ENCODE assay signal across 14 cellular contexts in genomic region chr11:108016647-108017046, GRCh38. TPM values are rescaled to one million over a fixed set of nuclear protein-coding genes. Genes with fewer than 3 reads are reported as not detected.
DNase-seq lines count a peak whose midpoint lies in the region; ATAC-seq, FAIRE-seq and TF ChIP-seq lines count a peak whose summit lies in the region.
"Had no signal": no experiment of that assay in that cellular context is flagged by ENCODE, and none has a peak within 500 bp of the region (broad histone marks: within the 10 kb centered on the region; RNA-seq: fewer than 3 reads in every experiment).

No MANE protein-coding gene starts in this region.

- H3K36me3 ChIP-seq in Loucy (ENCODE audit: insufficient read depth, low read length) (no peaks in the 10 kb centered on the region), HepG2 (replicated peaks in 1 of 2; ENCODE audit: control insufficient read depth in 1 of 2, insufficient read depth in 2 of 2, low read length in 2 of 2) (peaks cover 4 to 12% of the 10 kb centered on the region in 2 experiments; a peak in 3 of 5 replicates)

- H3K4me1 Mint-ChIP-seq in nephron progenitor cell (peaks cover 24% of the 10 kb centered on the region), natural killer cell (peaks cover 50 to 60% of the 10 kb centered on the region in 2 donors)

- H4K20me1 ChIP-seq in Loucy (ENCODE audit: insufficient read depth, low read length, poor library complexity, severe bottlenecking): peaks cover 91% of the 10 kb centered on the region
- H4K20me1 ChIP-seq in HepG2 (ENCODE audit: insufficient read depth, low read length): peaks cover 26% of the 10 kb centered on the region

- H3K36me3 Mint-ChIP-seq in nephron progenitor cell (ENCODE audit: low read depth): peaks cover 20% of the 10 kb centered on the region
- H3K36me3 Mint-ChIP-seq in natural killer cell: no peaks in the 10 kb centered on the region

- DNase-seq in HepG2 (ENCODE audit: low spot score): no peak
- DNase-seq in nephron progenitor cell: no peak
- DNase-seq in natural killer cell: no peak
- DNase-seq: Caco-2; CD8-positive, alpha-beta memory T cell; GF-D8; GM23248 had no signal

- H3K4me1 ChIP-seq in Loucy (ENCODE audit: insufficient read depth, low read length, poor library complexity, severe bottlenecking): peaks cover 50% of the 10 kb centered on the region
- H3K4me1 ChIP-seq in HepG2 (ENCODE audit: insufficient read depth, low read length): peaks cover 70% of the 10 kb centered on the region

- H3K4me3 ChIP-seq in Loucy (ENCODE audit: low read length, poor library complexity, severe bottlenecking) (peak overlapping the region; percentile 47), HepG2 (replicated peaks in 1 of 3; ENCODE audit: insufficient read depth in 1 of 3, low read depth in 2 of 3, low read length in 3 of 3) (no peak overlapping the region)
- H3K4me3 ChIP-seq: GM23248 had no signal

- ATAC-seq in HepG2 (peak; percentile 35; the same call in 2 of the 3 replicates), HG03354 (IDR thresholded peaks at IDR 0.05; ENCODE audit: poor library complexity, severe bottlenecking, unreplicated experiment) (no peak), HG03565 (IDR thresholded peaks at IDR 0.05; ENCODE audit: unreplicated experiment) (no peak), natural killer cell (no peak)
- ATAC-seq: HCT116 had no signal

- no peaks in the 10 kb centered on the region for H3K27me3 Mint-ChIP-seq in nephron progenitor cell (ENCODE audit: low read depth, poor library complexity)
- no peaks in the 10 kb centered on the region for H3K27me3 Mint-ChIP-seq in natural killer cell (ENCODE audit: low read depth in 2 of 2)
- H3K27me3 Mint-ChIP-seq: CD8-positive, alpha-beta memory T cell had no signal

- H3K79me2 ChIP-seq in Loucy (ENCODE audit: insufficient read depth, low read length): peaks cover 98% of the 10 kb centered on the region
- peaks cover 97% of the 10 kb centered on the region for H3K79me2 ChIP-seq in HepG2 (ENCODE audit: insufficient read depth, low read length)

- CTCF ChIA-PET in HepG2 (lab: Yijun Ruan, JAX; ENCODE audit: low intra/inter-chr PET ratio, low total read pairs): no interaction called here

- intact Hi-C loops in HepG2 (cut with micrococcal nuclease; ENCODE audit: unreplicated experiment): no loop called here
- intact Hi-C loops in natural killer cell (cut with micrococcal nuclease): no loop called here

- H3K27ac ChIP-seq in C4-2B: peak overlapping the region; percentile 18; the same call in 1 of the 2 replicates
- H3K27ac ChIP-seq in HepG2 (ENCODE audit: extremely low read length, insufficient read depth, low read length): no peak overlapping the region
- H3K27ac ChIP-seq: GM23248 had no signal

- H3K27ac Mint-ChIP-seq in nephron progenitor cell (peak overlapping the region; percentile 83), natural killer cell (peak overlapping the region in 1 of 2 donors; percentile 17)

- H3K9me3 ChIP-seq in Loucy (ENCODE audit: insufficient read depth, low read depth, low read length) (no peaks in the 10 kb centered on the region), HepG2 (ENCODE audit: low read length) (no peaks in the 10 kb centered on the region)
- H3K9me3 ChIP-seq: Caco-2 had no signal

- H3K27me3 ChIP-seq in Loucy (ENCODE audit: insufficient read depth, low read length, poor library complexity, severe bottlenecking) (no peaks in the 10 kb centered on the region), HepG2 (ENCODE audit: control insufficient read depth in 1 of 2, insufficient read depth in 2 of 2, low read length in 2 of 2) (no peaks in the 10 kb centered on the region)

- no peak for TF ChIP-seq CTCF in C4-2B (conservative IDR thresholded peaks at IDR 0.05)
- no peak for TF ChIP-seq CTCF in Loucy (conservative IDR thresholded peaks at IDR 0.05; ENCODE audit: low read length)
- TF ChIP-seq CTCF in HepG2 (CRISPR knock-in tag; IDR thresholded peaks at IDR 0.05): no peak
- no peak for TF ChIP-seq CTCF in nephron progenitor cell (IDR thresholded peaks at IDR 0.05)
- TF ChIP-seq CTCF in natural killer cell (IDR thresholded peaks at IDR 0.05): no peak

- POLR2A ChIA-PET in HepG2 (lab: Yijun Ruan, JAX): no interaction called here

- no peak for FAIRE-seq in HepG2 (lab: Jason Lieb, UNC)
- FAIRE-seq: H54, HTR-8/SVneo had no signal

- peak overlapping the region; percentile 67 for H3K4me2 ChIP-seq in Loucy (ENCODE audit: low read depth, low read length, poor library complexity, severe bottlenecking)
- no peak overlapping the region for H3K4me2 ChIP-seq in HepG2 (ENCODE audit: low read depth, low read length)

- no peak overlapping the region for H3K4me3 Mint-ChIP-seq in nephron progenitor cell
- H3K4me3 Mint-ChIP-seq in natural killer cell: no peak overlapping the region
- H3K4me3 Mint-ChIP-seq: CD8-positive, alpha-beta memory T cell had no signal

- H3K9ac ChIP-seq in Loucy (ENCODE audit: low read depth, low read length, poor library complexity, severe bottlenecking) (no peak overlapping the region), HepG2 (ENCODE audit: insufficient read depth, low read depth, low read length) (no peak overlapping the region)
- H3K9ac ChIP-seq: GM23248 had no signal

- H3K9me3 Mint-ChIP-seq in nephron progenitor cell: no peaks in the 10 kb centered on the region
- H3K9me3 Mint-ChIP-seq in natural killer cell: no peaks in the 10 kb centered on the region
- H3K9me3 Mint-ChIP-seq: CD8-positive, alpha-beta memory T cell had no signal

- in situ Hi-C loops in HepG2 (cut with HindIII; ENCODE audit: extremely low pct_ligation_motif_present, low pct_unique_long_range_greater_than_20kb): no loop called here

- TF ChIP-seq RAD21 in HepG2 (CRISPR knock-in tag; IDR thresholded peaks at IDR 0.05): no peak

- H3K9me2 ChIP-seq in Loucy (replicated peaks; ENCODE audit: low read depth, low read length): no peaks in the 10 kb centered on the region

- no peaks in the 10 kb centered on the region for H3F3A ChIP-seq in Loucy (ENCODE audit: low read depth)

- TF ChIP-seq EP300 in HepG2 (IDR thresholded peaks at IDR 0.05; ENCODE audit: low read depth in 2 of 2, low read length in 2 of 2): no peak
- TF ChIP-seq EP300 in HepG2 (CRISPR knock-in tag; IDR thresholded peaks at IDR 0.05; ENCODE audit: borderline replicate concordance): no peak

- TF ChIP-seq POLR2A in HepG2 (IDR thresholded peaks at IDR 0.05; ENCODE audit: insufficient read depth in 1 of 2, low read depth in 2 of 2, low read length in 2 of 2): no peak

- H2AFZ ChIP-seq in Loucy (ENCODE audit: low read length): no peak overlapping the region
- H2AFZ ChIP-seq in HepG2 (ENCODE audit: low read length): no peak overlapping the region
- H2AFZ ChIP-seq: GM23248 had no signal

- no TSS peak for BruUV-seq in HepG2 (replicated peaks; lab: Mats Ljungman, UMichigan)

TF ChIP-seq in HepG2, 621 proteins besides CTCF, POLR2A, EP300 and RAD21:
- TF ChIP-seq RFXANK (CRISPR knock-in tag; IDR thresholded peaks at IDR 0.05) (no peak), ZFP36 (IDR thresholded peaks at IDR 0.05; ENCODE audit: borderline replicate concordance, low read depth, low read length, partially characterized antibody) (no peak), GRHL1 (CRISPR knock-in tag; conservative IDR thresholded peaks at IDR 0.05) (no peak), MAFF (IDR thresholded peaks at IDR 0.05; ENCODE audit: low read depth, low read length) (no peak)
TF ChIP-seq in HepG2: peak in this region for 0.

RNA-seq across cellular contexts. Expression of gene CUL5, which starts 7.9 kb away (rescaled TPM):
- total RNA-seq in HepG2 (2016; rRNA removed; fragmentation: Illumina TruSeq; extraction: Trizol) (24.7 and 35.5 TPM in 2 replicates), natural killer cell (10 to 100 TPM; 59.1 to 68.3 (median 60.2) TPM)
- 14.2 and 15.4 TPM in 2 replicates for total RNA-seq in HepG2 (2016; cell fraction: cytosol; rRNA removed; fragmentation: Illumina TruSeq; extraction: Trizol; ENCODE audit: low read depth)
- 23.6 and 36.0 TPM in 2 replicates for total RNA-seq in HepG2 (2016; cell fraction: insoluble cytoplasmic fraction; rRNA removed; fragmentation: Illumina TruSeq; extraction: Trizol)
- total RNA-seq in HepG2 (2016; cell fraction: membrane; rRNA removed; fragmentation: Illumina TruSeq; extraction: Trizol): 9.9 and 10.5 TPM in 2 replicates
- 34.2 and 34.9 TPM in 2 replicates for total RNA-seq in HepG2 (2016; cell fraction: nucleus; rRNA removed; fragmentation: Illumina TruSeq; extraction: Trizol)
- polyA plus RNA-seq in HepG2 (2011; rRNA removed): 6.0 and 7.0 TPM in 2 replicates
- polyA plus RNA-seq in HepG2 (2011; cell fraction: cytosol; rRNA removed): 4.1 and 4.7 TPM in 2 replicates
- 5.2 and 7.4 TPM in 2 replicates for polyA plus RNA-seq in HepG2 (2011; cell fraction: nucleus; rRNA removed)
- 8.8 and 9.8 TPM in 2 replicates for polyA plus RNA-seq in HepG2 (2012)
- polyA plus RNA-seq in HepG2 (2016; cell fraction: cytosol; fragmentation: Illumina TruSeq; extraction: Trizol; ENCODE audit: low read depth): 0.53 and 0.96 TPM in 2 replicates
- 19.1 and 22.7 TPM in 2 replicates for polyA plus RNA-seq in HepG2 (2016; cell fraction: insoluble cytoplasmic fraction; fragmentation: Illumina TruSeq; extraction: Trizol; ENCODE audit: low read depth)
- 2.7 and 2.9 TPM in 2 replicates for polyA plus RNA-seq in HepG2 (2016; cell fraction: membrane; fragmentation: Illumina TruSeq; extraction: Trizol; ENCODE audit: low read depth)
- 18.8 and 21.0 TPM in 2 replicates for polyA plus RNA-seq in HepG2 (2016; cell fraction: nucleus; fragmentation: Illumina TruSeq; extraction: Trizol; ENCODE audit: insufficient read depth, low read depth)
- polyA minus RNA-seq in HepG2 (2011; rRNA and poly(A)+ RNA removed; ENCODE audit: low replicate concordance): 28.9 and 47.5 TPM in 2 replicates
- 11.7 and 14.5 TPM in 2 replicates for polyA minus RNA-seq in HepG2 (2011; cell fraction: cytosol; rRNA and poly(A)+ RNA removed)
- 53.3 and 53.9 TPM in 2 replicates for polyA minus RNA-seq in HepG2 (2011; cell fraction: nucleus; rRNA and poly(A)+ RNA removed)
